In the genomic region with DNA sequence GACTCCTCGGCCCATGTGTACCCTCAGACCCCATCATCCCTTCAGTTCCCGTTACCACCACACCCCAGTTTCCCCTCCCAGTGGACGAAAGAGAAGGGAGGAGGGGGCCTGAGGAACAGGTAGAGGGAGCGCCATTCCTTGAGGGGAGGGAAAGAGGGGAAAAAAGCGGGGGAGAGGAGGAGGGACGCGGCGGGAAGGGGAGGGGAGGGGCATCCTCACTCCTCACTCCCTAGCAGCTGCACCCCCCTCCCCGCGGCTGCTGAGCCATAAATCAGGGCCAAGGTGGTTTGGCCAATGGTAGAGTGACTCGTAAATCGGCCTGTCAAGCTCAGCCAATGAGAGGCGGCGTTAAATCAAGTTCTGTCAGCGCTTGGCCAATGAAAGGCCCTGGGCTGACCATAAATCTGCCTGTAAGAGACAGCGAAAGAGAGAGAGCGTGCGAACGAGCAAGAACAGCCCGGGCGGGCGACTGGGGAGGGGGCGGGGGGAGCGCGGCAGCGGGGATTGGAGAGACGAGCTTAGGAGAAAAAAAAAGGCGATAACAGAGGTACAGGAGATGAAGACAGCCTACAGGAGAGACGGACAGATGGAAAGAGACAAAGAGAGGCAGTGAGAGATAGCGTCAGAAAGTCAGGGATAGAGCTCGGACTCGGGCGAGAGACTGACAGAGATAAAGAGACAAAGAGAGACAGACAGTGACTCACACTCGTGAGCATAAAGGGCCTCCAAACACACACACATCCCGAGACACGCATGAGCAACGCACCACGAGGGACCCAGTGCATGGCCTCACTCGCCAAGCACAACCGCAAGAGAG, we compare ENCODE assay signal across 1 cellular context.
TF ChIP-seq lines count a peak whose summit lies in the region.

No MANE protein-coding gene starts in this region.

TF ChIP-seq in K562, 482 proteins besides CTCF, POLR2A, EP300 and RAD21 (continued from another document and continues in another):
- TF ChIP-seq, protein P1, sequence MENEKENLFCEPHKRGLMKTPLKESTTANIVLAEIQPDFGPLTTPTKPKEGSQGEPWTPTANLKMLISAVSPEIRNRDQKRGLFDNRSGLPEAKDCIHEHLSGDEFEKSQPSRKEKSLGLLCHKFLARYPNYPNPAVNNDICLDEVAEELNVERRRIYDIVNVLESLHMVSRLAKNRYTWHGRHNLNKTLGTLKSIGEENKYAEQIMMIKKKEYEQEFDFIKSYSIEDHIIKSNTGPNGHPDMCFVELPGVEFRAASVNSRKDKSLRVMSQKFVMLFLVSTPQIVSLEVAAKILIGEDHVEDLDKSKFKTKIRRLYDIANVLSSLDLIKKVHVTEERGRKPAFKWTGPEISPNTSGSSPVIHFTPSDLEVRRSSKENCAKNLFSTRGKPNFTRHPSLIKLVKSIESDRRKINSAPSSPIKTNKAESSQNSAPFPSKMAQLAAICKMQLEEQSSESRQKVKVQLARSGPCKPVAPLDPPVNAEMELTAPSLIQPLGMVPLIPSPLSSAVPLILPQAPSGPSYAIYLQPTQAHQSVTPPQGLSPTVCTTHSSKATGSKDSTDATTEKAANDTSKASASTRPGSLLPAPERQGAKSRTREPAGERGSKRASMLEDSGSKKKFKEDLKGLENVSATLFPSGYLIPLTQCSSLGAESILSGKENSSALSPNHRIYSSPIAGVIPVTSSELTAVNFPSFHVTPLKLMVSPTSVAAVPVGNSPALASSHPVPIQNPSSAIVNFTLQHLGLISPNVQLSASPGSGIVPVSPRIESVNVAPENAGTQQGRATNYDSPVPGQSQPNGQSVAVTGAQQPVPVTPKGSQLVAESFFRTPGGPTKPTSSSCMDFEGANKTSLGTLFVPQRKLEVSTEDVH (IDR thresholded peaks at IDR 0.05; ENCODE audit: low read depth, partially characterized antibody) = peak; percentile 80
- TF ChIP-seq, protein P2, sequence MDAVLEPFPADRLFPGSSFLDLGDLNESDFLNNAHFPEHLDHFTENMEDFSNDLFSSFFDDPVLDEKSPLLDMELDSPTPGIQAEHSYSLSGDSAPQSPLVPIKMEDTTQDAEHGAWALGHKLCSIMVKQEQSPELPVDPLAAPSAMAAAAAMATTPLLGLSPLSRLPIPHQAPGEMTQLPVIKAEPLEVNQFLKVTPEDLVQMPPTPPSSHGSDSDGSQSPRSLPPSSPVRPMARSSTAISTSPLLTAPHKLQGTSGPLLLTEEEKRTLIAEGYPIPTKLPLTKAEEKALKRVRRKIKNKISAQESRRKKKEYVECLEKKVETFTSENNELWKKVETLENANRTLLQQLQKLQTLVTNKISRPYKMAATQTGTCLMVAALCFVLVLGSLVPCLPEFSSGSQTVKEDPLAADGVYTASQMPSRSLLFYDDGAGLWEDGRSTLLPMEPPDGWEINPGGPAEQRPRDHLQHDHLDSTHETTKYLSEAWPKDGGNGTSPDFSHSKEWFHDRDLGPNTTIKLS (IDR thresholded peaks at IDR 0.05; ENCODE audit: borderline replicate concordance, low read depth) = no peak; the same call in 1 of the 2 replicates
- no peak for TF ChIP-seq BCL6 (CRISPR knock-in tag; IDR thresholded peaks at IDR 0.05)
- peak; percentile 53 for TF ChIP-seq KDM5B (IDR thresholded peaks at IDR 0.05; ENCODE audit: insufficient replicate concordance, low read depth, low read length)
- no peak for TF ChIP-seq NFE2L1 (tag; IDR thresholded peaks at IDR 0.05; ENCODE audit: borderline replicate concordance, low read depth)
- TF ChIP-seq IRF2 (CRISPR knock-in tag; IDR thresholded peaks at IDR 0.05) = no peak
- no peak for TF ChIP-seq ZBED1 (IDR thresholded peaks at IDR 0.05)
- TF ChIP-seq, protein P3, sequence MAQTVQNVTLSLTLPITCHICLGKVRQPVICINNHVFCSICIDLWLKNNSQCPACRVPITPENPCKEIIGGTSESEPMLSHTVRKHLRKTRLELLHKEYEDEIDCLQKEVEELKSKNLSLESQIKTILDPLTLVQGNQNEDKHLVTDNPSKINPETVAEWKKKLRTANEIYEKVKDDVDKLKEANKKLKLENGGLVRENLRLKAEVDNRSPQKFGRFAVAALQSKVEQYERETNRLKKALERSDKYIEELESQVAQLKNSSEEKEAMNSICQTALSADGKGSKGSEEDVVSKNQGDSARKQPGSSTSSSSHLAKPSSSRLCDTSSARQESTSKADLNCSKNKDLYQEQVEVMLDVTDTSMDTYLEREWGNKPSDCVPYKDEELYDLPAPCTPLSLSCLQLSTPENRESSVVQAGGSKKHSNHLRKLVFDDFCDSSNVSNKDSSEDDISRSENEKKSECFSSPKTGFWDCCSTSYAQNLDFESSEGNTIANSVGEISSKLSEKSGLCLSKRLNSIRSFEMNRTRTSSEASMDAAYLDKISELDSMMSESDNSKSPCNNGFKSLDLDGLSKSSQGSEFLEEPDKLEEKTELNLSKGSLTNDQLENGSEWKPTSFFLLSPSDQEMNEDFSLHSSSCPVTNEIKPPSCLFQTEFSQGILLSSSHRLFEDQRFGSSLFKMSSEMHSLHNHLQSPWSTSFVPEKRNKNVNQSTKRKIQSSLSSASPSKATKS (CRISPR knock-in tag; IDR thresholded peaks at IDR 0.05) = no peak; the same call in 1 of the 2 replicates
- peak; percentile 63 for TF ChIP-seq POLR2G (IDR thresholded peaks at IDR 0.05; ENCODE audit: low read depth, low read length)
- peak; percentile 94 for TF ChIP-seq ZNF589 (CRISPR knock-in tag; IDR thresholded peaks at IDR 0.05; ENCODE audit: low read depth)
- TF ChIP-seq MAFK (IDR thresholded peaks at IDR 0.05; ENCODE audit: low read length) = no peak; the same call in 1 of the 2 replicates
- TF ChIP-seq E2F3 (CRISPR knock-in tag; IDR thresholded peaks at IDR 0.05) = no peak
- TF ChIP-seq U2AF2 (optimal IDR thresholded peaks at IDR 0.05; ENCODE audit: low read depth, low read length) = no peak
- TF ChIP-seq ZNF253 (CRISPR knock-in tag; conservative IDR thresholded peaks at IDR 0.05) = no peak
- TF ChIP-seq ARHGAP35 (IDR thresholded peaks at IDR 0.05; ENCODE audit: partially characterized antibody) = peak; percentile 98
- TF ChIP-seq, protein P4, sequence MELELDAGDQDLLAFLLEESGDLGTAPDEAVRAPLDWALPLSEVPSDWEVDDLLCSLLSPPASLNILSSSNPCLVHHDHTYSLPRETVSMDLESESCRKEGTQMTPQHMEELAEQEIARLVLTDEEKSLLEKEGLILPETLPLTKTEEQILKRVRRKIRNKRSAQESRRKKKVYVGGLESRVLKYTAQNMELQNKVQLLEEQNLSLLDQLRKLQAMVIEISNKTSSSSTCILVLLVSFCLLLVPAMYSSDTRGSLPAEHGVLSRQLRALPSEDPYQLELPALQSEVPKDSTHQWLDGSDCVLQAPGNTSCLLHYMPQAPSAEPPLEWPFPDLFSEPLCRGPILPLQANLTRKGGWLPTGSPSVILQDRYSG (tag; conservative IDR thresholded peaks at IDR 0.05; ENCODE audit: low read depth) = no peak
- TF ChIP-seq RBM14 (IDR thresholded peaks at IDR 0.05; ENCODE audit: borderline replicate concordance, insufficient read depth, low read depth, low read length) = no peak
- TF ChIP-seq, protein P5, sequence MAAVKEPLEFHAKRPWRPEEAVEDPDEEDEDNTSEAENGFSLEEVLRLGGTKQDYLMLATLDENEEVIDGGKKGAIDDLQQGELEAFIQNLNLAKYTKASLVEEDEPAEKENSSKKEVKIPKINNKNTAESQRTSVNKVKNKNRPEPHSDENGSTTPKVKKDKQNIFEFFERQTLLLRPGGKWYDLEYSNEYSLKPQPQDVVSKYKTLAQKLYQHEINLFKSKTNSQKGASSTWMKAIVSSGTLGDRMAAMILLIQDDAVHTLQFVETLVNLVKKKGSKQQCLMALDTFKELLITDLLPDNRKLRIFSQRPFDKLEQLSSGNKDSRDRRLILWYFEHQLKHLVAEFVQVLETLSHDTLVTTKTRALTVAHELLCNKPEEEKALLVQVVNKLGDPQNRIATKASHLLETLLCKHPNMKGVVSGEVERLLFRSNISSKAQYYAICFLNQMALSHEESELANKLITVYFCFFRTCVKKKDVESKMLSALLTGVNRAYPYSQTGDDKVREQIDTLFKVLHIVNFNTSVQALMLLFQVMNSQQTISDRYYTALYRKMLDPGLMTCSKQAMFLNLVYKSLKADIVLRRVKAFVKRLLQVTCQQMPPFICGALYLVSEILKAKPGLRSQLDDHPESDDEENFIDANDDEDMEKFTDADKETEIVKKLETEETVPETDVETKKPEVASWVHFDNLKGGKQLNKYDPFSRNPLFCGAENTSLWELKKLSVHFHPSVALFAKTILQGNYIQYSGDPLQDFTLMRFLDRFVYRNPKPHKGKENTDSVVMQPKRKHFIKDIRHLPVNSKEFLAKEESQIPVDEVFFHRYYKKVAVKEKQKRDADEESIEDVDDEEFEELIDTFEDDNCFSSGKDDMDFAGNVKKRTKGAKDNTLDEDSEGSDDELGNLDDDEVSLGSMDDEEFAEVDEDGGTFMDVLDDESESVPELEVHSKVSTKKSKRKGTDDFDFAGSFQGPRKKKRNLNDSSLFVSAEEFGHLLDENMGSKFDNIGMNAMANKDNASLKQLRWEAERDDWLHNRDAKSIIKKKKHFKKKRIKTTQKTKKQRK (IDR thresholded peaks at IDR 0.05; ENCODE audit: borderline replicate concordance, low read depth, low read length) = peak; percentile 43; the same call in 1 of the 2 replicates
- TF ChIP-seq SMAD1 (IDR thresholded peaks at IDR 0.05; ENCODE audit: low read depth, low read length, partially characterized antibody) = peak; percentile 18
- TF ChIP-seq, protein P6, sequence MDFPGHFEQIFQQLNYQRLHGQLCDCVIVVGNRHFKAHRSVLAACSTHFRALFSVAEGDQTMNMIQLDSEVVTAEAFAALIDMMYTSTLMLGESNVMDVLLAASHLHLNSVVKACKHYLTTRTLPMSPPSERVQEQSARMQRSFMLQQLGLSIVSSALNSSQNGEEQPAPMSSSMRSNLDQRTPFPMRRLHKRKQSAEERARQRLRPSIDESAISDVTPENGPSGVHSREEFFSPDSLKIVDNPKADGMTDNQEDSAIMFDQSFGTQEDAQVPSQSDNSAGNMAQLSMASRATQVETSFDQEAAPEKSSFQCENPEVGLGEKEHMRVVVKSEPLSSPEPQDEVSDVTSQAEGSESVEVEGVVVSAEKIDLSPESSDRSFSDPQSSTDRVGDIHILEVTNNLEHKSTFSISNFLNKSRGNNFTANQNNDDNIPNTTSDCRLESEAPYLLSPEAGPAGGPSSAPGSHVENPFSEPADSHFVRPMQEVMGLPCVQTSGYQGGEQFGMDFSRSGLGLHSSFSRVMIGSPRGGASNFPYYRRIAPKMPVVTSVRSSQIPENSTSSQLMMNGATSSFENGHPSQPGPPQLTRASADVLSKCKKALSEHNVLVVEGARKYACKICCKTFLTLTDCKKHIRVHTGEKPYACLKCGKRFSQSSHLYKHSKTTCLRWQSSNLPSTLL (IDR thresholded peaks at IDR 0.05) = peak; percentile 90
- TF ChIP-seq, protein P7, sequence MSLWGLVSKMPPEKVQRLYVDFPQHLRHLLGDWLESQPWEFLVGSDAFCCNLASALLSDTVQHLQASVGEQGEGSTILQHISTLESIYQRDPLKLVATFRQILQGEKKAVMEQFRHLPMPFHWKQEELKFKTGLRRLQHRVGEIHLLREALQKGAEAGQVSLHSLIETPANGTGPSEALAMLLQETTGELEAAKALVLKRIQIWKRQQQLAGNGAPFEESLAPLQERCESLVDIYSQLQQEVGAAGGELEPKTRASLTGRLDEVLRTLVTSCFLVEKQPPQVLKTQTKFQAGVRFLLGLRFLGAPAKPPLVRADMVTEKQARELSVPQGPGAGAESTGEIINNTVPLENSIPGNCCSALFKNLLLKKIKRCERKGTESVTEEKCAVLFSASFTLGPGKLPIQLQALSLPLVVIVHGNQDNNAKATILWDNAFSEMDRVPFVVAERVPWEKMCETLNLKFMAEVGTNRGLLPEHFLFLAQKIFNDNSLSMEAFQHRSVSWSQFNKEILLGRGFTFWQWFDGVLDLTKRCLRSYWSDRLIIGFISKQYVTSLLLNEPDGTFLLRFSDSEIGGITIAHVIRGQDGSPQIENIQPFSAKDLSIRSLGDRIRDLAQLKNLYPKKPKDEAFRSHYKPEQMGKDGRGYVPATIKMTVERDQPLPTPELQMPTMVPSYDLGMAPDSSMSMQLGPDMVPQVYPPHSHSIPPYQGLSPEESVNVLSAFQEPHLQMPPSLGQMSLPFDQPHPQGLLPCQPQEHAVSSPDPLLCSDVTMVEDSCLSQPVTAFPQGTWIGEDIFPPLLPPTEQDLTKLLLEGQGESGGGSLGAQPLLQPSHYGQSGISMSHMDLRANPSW (CRISPR knock-in tag; IDR thresholded peaks at IDR 0.05) = no peak; the same call in 1 of the 2 replicates
- TF ChIP-seq ZNF224 (CRISPR knock-in tag; IDR thresholded peaks at IDR 0.05) = no peak
- TF ChIP-seq, protein P8, sequence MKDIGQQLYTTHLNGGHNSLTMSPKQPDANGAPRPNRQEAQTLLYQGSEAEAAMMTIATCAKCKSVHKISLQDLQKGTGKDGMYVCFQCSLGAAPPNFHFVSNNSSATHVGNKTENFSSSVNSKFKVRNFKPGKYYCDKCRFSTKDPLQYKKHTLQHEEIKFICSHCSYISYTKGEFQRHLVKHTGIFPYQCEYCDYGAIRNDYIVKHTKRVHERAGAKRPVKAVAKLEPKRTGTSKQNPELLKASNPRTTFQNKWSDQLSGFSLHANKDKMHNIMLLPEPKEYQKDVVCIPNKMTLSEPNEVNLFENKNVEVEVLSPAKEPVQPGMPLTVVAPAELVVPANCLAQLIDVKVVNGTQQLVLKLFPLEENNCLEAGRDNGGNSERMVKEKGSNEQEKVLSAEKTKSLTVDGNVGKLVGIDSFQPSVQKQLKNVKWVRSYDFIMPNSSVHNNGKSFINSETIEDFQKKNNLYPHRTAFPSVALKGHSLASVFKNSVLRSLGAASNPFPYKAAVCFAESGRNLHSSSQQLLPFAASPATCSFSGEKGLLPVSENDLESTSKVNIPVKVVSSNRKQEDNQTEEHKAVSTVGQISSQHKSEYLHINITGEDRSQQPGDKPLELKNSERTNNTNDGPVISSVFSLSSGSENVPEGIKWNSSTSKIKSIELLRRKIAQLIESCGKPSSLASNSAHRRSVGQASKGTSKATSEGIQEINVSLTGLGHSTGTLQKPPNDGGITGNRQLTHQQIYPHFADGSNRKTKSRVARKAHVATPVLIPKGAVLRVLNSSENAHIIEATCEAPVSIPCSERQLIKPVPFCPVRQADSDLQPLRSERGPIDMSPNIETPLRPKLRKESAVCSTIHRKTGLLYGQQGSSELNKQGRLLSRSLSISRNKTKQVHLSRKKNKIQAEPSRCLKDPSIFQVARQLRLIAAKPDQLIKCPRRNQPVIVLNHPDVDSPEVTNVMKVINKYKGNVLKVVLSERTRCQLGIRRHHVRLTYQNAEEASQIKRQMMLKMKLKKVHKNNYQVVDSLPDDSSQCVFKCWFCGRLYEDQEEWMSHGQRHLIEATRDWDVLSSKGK (CRISPR knock-in tag; IDR thresholded peaks at IDR 0.05) = no peak
- 0 out of 2 replicates have a peak, but pooled peaks have one; percentile 37 for TF ChIP-seq DMBX1 (CRISPR knock-in tag; IDR thresholded peaks at IDR 0.05; ENCODE audit: borderline replicate concordance)
- TF ChIP-seq, protein P9, sequence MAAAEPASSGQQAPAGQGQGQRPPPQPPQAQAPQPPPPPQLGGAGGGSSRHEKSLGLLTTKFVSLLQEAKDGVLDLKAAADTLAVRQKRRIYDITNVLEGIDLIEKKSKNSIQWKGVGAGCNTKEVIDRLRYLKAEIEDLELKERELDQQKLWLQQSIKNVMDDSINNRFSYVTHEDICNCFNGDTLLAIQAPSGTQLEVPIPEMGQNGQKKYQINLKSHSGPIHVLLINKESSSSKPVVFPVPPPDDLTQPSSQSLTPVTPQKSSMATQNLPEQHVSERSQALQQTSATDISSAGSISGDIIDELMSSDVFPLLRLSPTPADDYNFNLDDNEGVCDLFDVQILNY (CRISPR knock-in tag; IDR thresholded peaks at IDR 0.05) = no peak
- no peak for TF ChIP-seq ZNF239 (CRISPR knock-in tag; IDR thresholded peaks at IDR 0.05)
- no peak for TF ChIP-seq NONO (IDR thresholded peaks at IDR 0.05; ENCODE audit: low read depth in 2 of 2, low read length in 1 of 2)
- peak; percentile 86 for TF ChIP-seq LCOR (CRISPR knock-in tag; IDR thresholded peaks at IDR 0.05)
- TF ChIP-seq CBFB (CRISPR knock-in tag; IDR thresholded peaks at IDR 0.05) = 0 out of 2 replicates have a peak, but pooled peaks have one; percentile 32
